In the genomic region with DNA sequence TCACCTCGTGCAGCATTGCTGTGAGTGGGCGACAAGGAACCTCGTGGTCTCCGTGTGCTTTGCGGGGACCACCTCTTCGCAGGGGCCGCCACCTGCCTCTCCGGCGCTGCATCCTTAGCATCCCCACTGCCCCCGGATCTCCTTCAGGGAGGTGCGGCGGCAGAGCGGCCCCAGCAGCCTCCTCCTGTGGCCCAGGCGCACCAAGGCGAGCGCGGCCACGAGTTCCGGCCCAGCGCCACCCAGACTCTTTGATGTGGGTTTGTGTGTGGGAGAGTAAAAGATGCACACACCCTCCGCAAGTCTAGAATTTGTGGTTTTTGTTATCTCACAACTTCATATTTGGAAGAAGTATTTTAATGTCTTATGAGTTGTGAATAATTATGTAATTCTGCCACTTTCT, we compare ENCODE assay signal across 10 cellular contexts.
DNase-seq lines count a peak whose midpoint lies in the region; ATAC-seq and TF ChIP-seq lines count a peak whose summit lies in the region.
"Had no signal": no experiment of that assay in that cellular context is flagged by ENCODE, and none has a peak within 500 bp of the region (broad histone marks: within the 10 kb centered on the region; RNA-seq: fewer than 3 reads in every experiment).

No MANE protein-coding gene starts in this region.

- peak overlapping the region; percentile 61 for H3K27ac Mint-ChIP-seq in activated naive CD8-positive, alpha-beta T cell treated with anti-CD3 and anti-CD28 coated beads, Interleukin-2, amount 10 ng/mL, durations not matched to agents 7 days and 5 days

- H3K27me3 ChIP-seq in DOHH2 (ENCODE audit: control insufficient read depth, low read length), result no peaks in the 10 kb centered on the region
- H3K27me3 ChIP-seq: colonic mucosa had no signal

- POLR2A ChIA-PET in activated naive CD8-positive, alpha-beta T cell treated with anti-CD3 and anti-CD28 coated beads, Interleukin-2, amount 10 ng/mL, durations not matched to agents 7 days and 5 days (lab: Charles Lee), result no interaction called here

- no peaks in the 10 kb centered on the region for H3F3A ChIP-seq in DOHH2 (ENCODE audit: control insufficient read depth, insufficient read depth)

- peaks cover 14% of the 10 kb centered on the region for H3K4me1 Mint-ChIP-seq in activated naive CD8-positive, alpha-beta T cell treated with anti-CD3 and anti-CD28 coated beads, Interleukin-2, amount 10 ng/mL, durations not matched to agents 7 days and 5 days

- peaks cover 83% of the 10 kb centered on the region for H3K27me3 Mint-ChIP-seq in activated naive CD8-positive, alpha-beta T cell treated with anti-CD3 and anti-CD28 coated beads, Interleukin-2, amount 10 ng/mL, durations not matched to agents 7 days and 5 days

- no peaks in the 10 kb centered on the region for H4K20me1 ChIP-seq in DOHH2 (ENCODE audit: control insufficient read depth, insufficient read depth, low read depth, low read length)

- H3K9me3 Mint-ChIP-seq in activated naive CD8-positive, alpha-beta T cell treated with anti-CD3 and anti-CD28 coated beads, Interleukin-2, amount 10 ng/mL, durations not matched to agents 7 days and 5 days, result peaks cover 2% of the 10 kb centered on the region

- TF ChIP-seq CTCF in DOHH2 (IDR thresholded peaks at IDR 0.05; ENCODE audit: low read depth, low read length, poor library complexity, severe bottlenecking), result no peak

- no peak overlapping the region for H3K4me3 Mint-ChIP-seq in activated naive CD8-positive, alpha-beta T cell treated with anti-CD3 and anti-CD28 coated beads, Interleukin-2, amount 10 ng/mL, durations not matched to agents 7 days and 5 days

- H3K4me3 ChIP-seq in DOHH2 (ENCODE audit: low read length), result no peak overlapping the region
- H3K4me3 ChIP-seq: colonic mucosa had no signal

- no peaks in the 10 kb centered on the region for H3K36me3 ChIP-seq in DOHH2 (ENCODE audit: control insufficient read depth, low read length)
- H3K36me3 ChIP-seq: colonic mucosa had no signal

- H3K36me3 Mint-ChIP-seq in activated naive CD8-positive, alpha-beta T cell treated with anti-CD3 and anti-CD28 coated beads, Interleukin-2, amount 10 ng/mL, durations not matched to agents 7 days and 5 days, result no peaks in the 10 kb centered on the region

- H3K9me3 ChIP-seq in DOHH2 (ENCODE audit: control insufficient read depth, insufficient read depth, low read length), result no peaks in the 10 kb centered on the region
- H3K9me3 ChIP-seq: colonic mucosa had no signal

- no peak overlapping the region for H3K27ac ChIP-seq in DOHH2 (ENCODE audit: low read depth, low read length)
- H3K27ac ChIP-seq: colonic mucosa had no signal

- H3K79me2 ChIP-seq in DOHH2 (ENCODE audit: control insufficient read depth, low read length), result no peaks in the 10 kb centered on the region

- peak overlapping the region; percentile 25 for H3K4me2 ChIP-seq in DOHH2 (ENCODE audit: low read length)

- peak; percentile 82 for ATAC-seq in activated naive CD8-positive, alpha-beta T cell treated with anti-CD3 and anti-CD28 coated beads, Interleukin-2, amount 10 ng/mL, durations not matched to agents 7 days and 5 days (ENCODE audit: low read depth)
- ATAC-seq in GM18858 (IDR thresholded peaks at IDR 0.05; ENCODE audit: unreplicated experiment), result no peak

- peak; percentile 23 to 44 for DNase-seq in activated CD4-positive, alpha-beta T cell treated with anti-CD3 and anti-CD28 coated beads, Interleukin-2, amount 50 U/mL, for 24 hours (ENCODE audit: low read depth in 1 of 2, low spot score in 1 of 2)
- DNase-seq in activated naive CD8-positive, alpha-beta T cell treated with anti-CD3 and anti-CD28 coated beads, Interleukin-2, amount 10 ng/mL, durations not matched to agents 7 days and 5 days, result peak; percentile 76
- DNase-seq in stimulated activated CD4-positive, alpha-beta T cell treated with anti-CD3 and anti-CD28 coated beads, Interleukin-4, amount 100 ng/mL, for 24 hours, result peak; percentile 61
- no peak for DNase-seq in 8988T
- no peak for DNase-seq in dedifferentiated amniotic fluid mesenchymal stem cell (ENCODE audit: extremely low spot score)
- DNase-seq in H4 (ENCODE audit: low spot score), result no peak
- DNase-seq: colonic mucosa, NCI-H1105 had no signal

- H3K4me1 ChIP-seq in DOHH2 (ENCODE audit: control insufficient read depth, low read length), result peaks cover 32% of the 10 kb centered on the region
- H3K4me1 ChIP-seq: colonic mucosa had no signal

- no peaks in the 10 kb centered on the region for H3K9me2 ChIP-seq in DOHH2 (replicated peaks; ENCODE audit: control insufficient read depth, low read length)

Comparison
In these comparisons a context has a peak if more than half of its experiments do, and no peak if none do; other contexts are left out.
1. DNase-seq: peak in activated CD4-positive, alpha-beta T cell treated with anti-CD3 and anti-CD28 coated beads, Interleukin-2, amount 50 U/mL, for 24 hours (2 of 2), activated naive CD8-positive, alpha-beta T cell treated with anti-CD3 and anti-CD28 coated beads, Interleukin-2, amount 10 ng/mL, durations not matched to agents 7 days and 5 days (single experiment) and stimulated activated CD4-positive, alpha-beta T cell treated with anti-CD3 and anti-CD28 coated beads, Interleukin-4, amount 100 ng/mL, for 24 hours (single experiment); none in 8988T (single experiment), dedifferentiated amniotic fluid mesenchymal stem cell (single experiment) and H4 (single experiment).